In the genomic region with DNA sequence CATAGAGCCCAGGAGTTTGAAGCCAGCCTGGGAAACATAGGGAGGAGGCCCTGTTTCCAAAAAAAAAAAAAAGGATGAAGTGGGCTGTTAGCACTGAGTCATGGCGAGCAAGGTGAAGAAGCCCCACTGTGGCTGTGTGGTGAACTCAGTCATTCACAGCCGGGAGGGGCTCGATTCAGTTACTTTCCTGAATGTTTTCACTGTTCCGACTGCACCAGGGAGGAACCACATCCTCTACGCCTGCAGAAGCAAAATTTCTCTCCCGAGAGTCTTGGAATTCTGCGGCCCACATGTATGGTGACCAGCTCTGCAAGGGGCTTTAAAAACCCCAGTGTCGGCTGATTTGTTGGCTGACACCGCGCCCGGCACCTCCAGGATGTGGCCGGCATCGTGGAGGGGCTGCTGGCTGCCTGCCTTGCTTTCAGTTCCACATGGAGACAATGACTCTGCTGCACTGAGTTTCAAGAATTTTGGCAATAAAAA, we compare ENCODE assay signal across 9 cellular contexts. TPM values are rescaled to one million over a fixed set of nuclear protein-coding genes. Genes with fewer than 3 reads are reported as not detected.
DNase-seq lines count a peak whose midpoint lies in the region; ATAC-seq, FAIRE-seq and TF ChIP-seq lines count a peak whose summit lies in the region.
"Had no signal": no experiment of that assay in that cellular context is flagged by ENCODE, and none has a peak within 500 bp of the region (broad histone marks: within the 10 kb centered on the region; RNA-seq: fewer than 3 reads in every experiment).

No MANE protein-coding gene starts in this region.

- no peak overlapping the region for H3K4me3 Mint-ChIP-seq in mesothelial cell of epicardium

- no peaks in the 10 kb centered on the region for H3K9me3 Mint-ChIP-seq in mesothelial cell of epicardium

- peak; percentile 54 for ATAC-seq in GM21515 (IDR thresholded peaks at IDR 0.05; ENCODE audit: unreplicated experiment)
- ATAC-seq in PC-3: peak; percentile 57
- ATAC-seq in GM12878: peak; percentile 71
- peak; percentile 11 for ATAC-seq in mucosa of descending colon
- no peak for ATAC-seq in HG02970 (IDR thresholded peaks at IDR 0.05; ENCODE audit: low FRiP score, unreplicated experiment)

- H3K27ac ChIP-seq in PC-3 (ENCODE audit: low read length) (peak overlapping the region; percentile 36; the same call in 1 of the 2 replicates), GM12878 (ENCODE audit: control insufficient read depth, insufficient read depth) (peak overlapping the region; percentile 94), thyroid gland (peak overlapping the region; percentile 14 to 68 (median 20))
- H3K27ac ChIP-seq: cardiac muscle cell had no signal

- H3K4me2 ChIP-seq in PC-3 (ENCODE audit: low read length): peak overlapping the region; percentile 76
- H3K4me2 ChIP-seq in GM12878 (ENCODE audit: control insufficient read depth, insufficient read depth): peak overlapping the region; percentile 98

- H3K79me2 ChIP-seq in PC-3 (ENCODE audit: low read length) (no peaks in the 10 kb centered on the region), GM12878 (ENCODE audit: control insufficient read depth, insufficient read depth, low read length) (peaks cover 2% of the 10 kb centered on the region)

- H3K36me3 Mint-ChIP-seq in mesothelial cell of epicardium: no peaks in the 10 kb centered on the region

- H3K4me3 ChIP-seq in AG10803 (ENCODE audit: low read length): peak overlapping the region; percentile 44
- peak overlapping the region; percentile 36; the same call in 1 of the 2 replicates for H3K4me3 ChIP-seq in PC-3 (ENCODE audit: low read length)
- peak overlapping the region; percentile 29; the same call in 1 of the 2 replicates for H3K4me3 ChIP-seq in GM12878
- no peak overlapping the region for H3K4me3 ChIP-seq in mucosa of descending colon
- H3K4me3 ChIP-seq in thyroid gland (replicated peaks in 1 of 3): no peak overlapping the region
- H3K4me3 ChIP-seq: cardiac muscle cell had no signal

- in situ Hi-C loops in GM12878 (cut with MboI): no loop called here

- TF ChIP-seq RAD21 in GM12878 (IDR thresholded peaks at IDR 0.05; ENCODE audit: insufficient read depth, low read depth, low read length): no peak

- H4K20me1 ChIP-seq in PC-3 (ENCODE audit: low read length): no peaks in the 10 kb centered on the region
- H4K20me1 ChIP-seq in GM12878 (ENCODE audit: control insufficient read depth, insufficient read depth): no peaks in the 10 kb centered on the region

- RAD21 ChIA-PET in GM12878 (lab: Charles Lee; ENCODE audit: unreplicated experiment): interaction anchor here (0.7 to 1.4 kb wide), 3 partner anchors 13 to 116 kb away, joined by 3 to 5 read pairs (median 3); no protein-coding TSS in a partner anchor

- H3K9me3 ChIP-seq in PC-3 (ENCODE audit: low read length) (no peaks in the 10 kb centered on the region), GM12878 (replicated peaks; ENCODE audit: control insufficient read depth, insufficient read depth, low read length) (no peaks in the 10 kb centered on the region), mucosa of descending colon (no peaks in the 10 kb centered on the region), thyroid gland (no peaks in the 10 kb centered on the region)

- H3K4me1 ChIP-seq in PC-3 (ENCODE audit: insufficient read depth, low read length) (peaks cover 24% of the 10 kb centered on the region), GM12878 (ENCODE audit: control insufficient read depth, insufficient read depth, low read length) (peaks cover 46% of the 10 kb centered on the region), mucosa of descending colon (ENCODE audit: low read depth) (peaks cover 37% of the 10 kb centered on the region), thyroid gland (peaks cover 89 to 92% of the 10 kb centered on the region in 2 donors)

- DNase-seq in AG10803 (ENCODE audit: low read depth) (peak; percentile 72), PC-3 (peak; percentile 31), GM12878 (ENCODE audit: low read depth, low spot score) (no peak), mucosa of descending colon (peak; percentile 63 to 80 (median 65)), thyroid gland (peak; percentile 46 to 63), mesothelial cell of epicardium (ENCODE audit: low spot score in 2 of 2, unreplicated experiment in 2 of 2) (no peak)

- intact Hi-C loops in PC-3 (cut with micrococcal nuclease) (no loop called here), GM12878 (cut with micrococcal nuclease; ENCODE audit: unreplicated experiment) (loop anchor here (1.0 to 10.0 kb wide), 2 partner anchors 21 to 182 kb away; no protein-coding TSS in a partner anchor), mucosa of descending colon (cut with DNase I, micrococcal nuclease) (no loop called here), thyroid gland (cut with DNase I) (no loop called here)

- peak; percentile 15 to 66; a peak in 1 of 4 replicates for TF ChIP-seq EP300 in GM12878 (IDR thresholded peaks at IDR 0.05; ENCODE audit: borderline replicate concordance in 1 of 2, control insufficient read depth in 1 of 2, low read depth in 2 of 2, low read length in 2 of 2)

- H3K27me3 Mint-ChIP-seq in mesothelial cell of epicardium (ENCODE audit: low read depth): no peaks in the 10 kb centered on the region

- no peak overlapping the region for H3K27ac Mint-ChIP-seq in mesothelial cell of epicardium

- H3K9me2 ChIP-seq in PC-3 (replicated peaks; ENCODE audit: low read length): no peaks in the 10 kb centered on the region

- H2AFZ ChIP-seq in PC-3 (ENCODE audit: low read length) (0 out of 2 replicates have a peak overlapping the region, but pooled peaks have one; percentile 39), GM12878 (ENCODE audit: control insufficient read depth, low read depth, low read length) (no peak overlapping the region; the same call in 1 of the 2 replicates)

- SMC1A ChIA-PET in GM12878 (lab: Charles Lee; ENCODE audit: uncharacterized antibody, unreplicated experiment): interaction anchor here (0.9 to 1.0 kb wide), 2 partner anchors 11 to 21 kb away, joined by 4 read pairs; no protein-coding TSS in a partner anchor

- POLR2A ChIA-PET in PC-3 (lab: Charles Lee; ENCODE audit: unreplicated experiment) (no interaction called here), GM12878 (lab: Charles Lee) (interaction anchor here (0.5 to 0.8 kb wide), 2 partner anchors 11 to 19 kb away, joined by 3 to 6 read pairs; no protein-coding TSS in a partner anchor)

- H3K9ac ChIP-seq in PC-3 (ENCODE audit: low read length) (no peak overlapping the region), GM12878 (ENCODE audit: control insufficient read depth, insufficient read depth, low read length) (peak overlapping the region; percentile 69)

- no peaks in the 10 kb centered on the region for H3K36me3 ChIP-seq in PC-3 (ENCODE audit: low read depth, low read length)
- no peaks in the 10 kb centered on the region; a peak in 1 of 4 replicates for H3K36me3 ChIP-seq in GM12878 (ENCODE audit: control insufficient read depth in 2 of 2, insufficient read depth in 2 of 2, low read length in 1 of 2)
- no peaks in the 10 kb centered on the region for H3K36me3 ChIP-seq in mucosa of descending colon (ENCODE audit: low read depth)
- H3K36me3 ChIP-seq in thyroid gland: no peaks in the 10 kb centered on the region
- H3K36me3 ChIP-seq: cardiac muscle cell had no signal

- BruUV-seq in PC-3 (replicated peaks; lab: Mats Ljungman, UMichigan) (no TSS peak), GM12878 (replicated peaks; lab: Mats Ljungman, UMichigan) (TSS peak; percentile 16)

- TF ChIP-seq POLR2A in GM12878 (IDR thresholded peaks at IDR 0.05; ENCODE audit: low read depth, low read length): no peak
- TF ChIP-seq POLR2A in thyroid gland (IDR thresholded peaks at IDR 0.05): no peak

- peak; percentile 90 for FAIRE-seq in GM12878 (lab: Jason Lieb, UNC)

- WGBS in GM12878 (ENCODE audit: insufficient coverage, insufficient replicate concordance, low lambda C conversion rate, missing lambda C conversion rate): 4% methylated on average over 13 of the region's 13 CpGs
- whole genome bisulfite sequencing in thyroid gland, 2 donors: 34 to 37% methylated on average over 8 to 13 of the region's 13 CpGs

- H3K27me3 ChIP-seq in PC-3 (ENCODE audit: low read length) (no peaks in the 10 kb centered on the region), GM12878 (replicated peaks in 1 of 2; ENCODE audit: control insufficient read depth in 2 of 2, insufficient read depth in 2 of 2, low read length in 1 of 2) (no peaks in the 10 kb centered on the region), thyroid gland (no peaks in the 10 kb centered on the region)
- H3K27me3 ChIP-seq: cardiac muscle cell had no signal

- H3K4me1 Mint-ChIP-seq in mesothelial cell of epicardium: peaks cover 45% of the 10 kb centered on the region

- H3F3A ChIP-seq in PC-3 (ENCODE audit: low read length, unreplicated experiment): no peaks in the 10 kb centered on the region

- CTCF ChIA-PET in PC-3 (lab: Charles Lee) (no interaction called here), GM12878 (lab: Yijun Ruan, JAX) (interaction anchor here (1.2 to 3.4 kb wide), 3 partner anchors 19 to 143 kb away, joined by 3 to 19 read pairs (median 4); no protein-coding TSS in a partner anchor)

- TF ChIP-seq CTCF in AG10803 (conservative IDR thresholded peaks at IDR 0.05; ENCODE audit: low read length) (no peak; the same call in 1 of the 2 replicates), PC-3 (conservative IDR thresholded peaks at IDR 0.05; ENCODE audit: low read depth, low read length) (no peak), GM12878 (IDR thresholded peaks at IDR 0.05 in 2 of 3, conservative IDR thresholded peaks at IDR 0.05 in 1 of 3; ENCODE audit: control insufficient read depth in 2 of 3, extremely low read depth in 1 of 3, insufficient read depth in 1 of 3, low read depth in 3 of 3, low read length in 3 of 3) (no peak), mucosa of descending colon (IDR thresholded peaks at IDR 0.05) (no peak), thyroid gland (IDR thresholded peaks at IDR 0.05) (no peak), mesothelial cell of epicardium (IDR thresholded peaks at IDR 0.05; ENCODE audit: unreplicated experiment) (no peak)

RNA-seq across cellular contexts. Expression of gene GRAMD4, which starts 27.8 kb away (rescaled TPM):
- total RNA-seq in PC-3 (2014; rRNA removed) (18.9 and 25.3 TPM in 2 replicates), GM12878 (2014; rRNA removed) (27.4 and 28.7 TPM in 2 replicates), GM12878 (2014; rRNA removed; fragmentation: Illumina TruSeq; extraction: Trizol) (8.9 and 11.7 TPM in 2 replicates), GM12878 (2021) (45.5 and 49.1 TPM in 2 replicates), mucosa of descending colon (100 to 1,000 TPM; 114 to 203 (median 197) TPM), thyroid gland (100 to 1,000 TPM in 1 of 4 donors, 10 to 100 TPM in 3; 33.5 to 193 (median 62.1) TPM), mesothelial cell of epicardium (58.3 to 63.0 TPM (median 60.5 TPM) in 3 replicates)
- total RNA-seq in GM12878 (2013; cell fraction: nucleolus; rRNA removed): 20.3 and 24.6 TPM in 2 replicates
- polyA plus RNA-seq in GM12878 (2011; ENCODE audit: low read depth): 2.6 TPM
- polyA plus RNA-seq in GM12878 (2011; rRNA removed) (22.1 and 24.3 TPM in 2 replicates), GM12878 (2014; fragmentation: Illumina TruSeq; extraction: Trizol) (7.2 and 9.5 TPM in 2 replicates), GM12878 (2014; fragmentation: Nextera tagmentation; extraction: Ambion mirVana) (under 1 TPM; 0.21 to 0.73 TPM), GM12878 (2014; rRNA removed) (32.3 and 38.6 TPM in 2 replicates), GM12878 (2016; fragmentation: Nextera tagmentation; extraction: Ambion mirVana) (1 to 10 TPM; 4.2 to 5.3 TPM)
- polyA plus RNA-seq in GM12878 (2011; cell fraction: cytosol; rRNA removed): 11.8 and 18.5 TPM in 2 replicates
- polyA plus RNA-seq in GM12878 (2011; cell fraction: nucleus; rRNA removed): 69.1 and 78.8 TPM in 2 replicates
- polyA plus RNA-seq in GM12878 (2012): 6.2 and 8.4 TPM in 2 replicates
- 34.2 and 34.7 TPM in 2 replicates for polyA minus RNA-seq in GM12878 (2011; rRNA and poly(A)+ RNA removed)
- 13.9 and 15.8 TPM in 2 replicates for polyA minus RNA-seq in GM12878 (2011; cell fraction: cytosol; rRNA and poly(A)+ RNA removed)
- polyA minus RNA-seq in GM12878 (2011; cell fraction: nucleus; rRNA and poly(A)+ RNA removed): 26.5 and 39.9 TPM in 2 replicates

RNA-seq across cellular contexts. Expression of gene CELSR1, which starts 55.0 kb away (rescaled TPM):
- 14.2 and 19.3 TPM in 2 replicates for total RNA-seq in PC-3 (2014; rRNA removed)
- total RNA-seq in GM12878 (2013; cell fraction: nucleolus; rRNA removed): 6.5 and 9.5 TPM in 2 replicates
- total RNA-seq in GM12878 (2014; rRNA removed): 0.34 and 0.38 TPM in 2 replicates
- total RNA-seq in GM12878 (2014; rRNA removed; fragmentation: Illumina TruSeq; extraction: Trizol): 0.22 and 0.23 TPM in 2 replicates
- total RNA-seq in GM12878 (2021): 0.74 and 0.90 TPM in 2 replicates
- 0.20 TPM for polyA plus RNA-seq in GM12878 (2011; ENCODE audit: low read depth)
- polyA plus RNA-seq in GM12878 (2011; rRNA removed): 1.3 and 1.7 TPM in 2 replicates
- polyA plus RNA-seq in GM12878 (2011; cell fraction: cytosol; rRNA removed): 2.4 and 2.5 TPM in 2 replicates
- polyA plus RNA-seq in GM12878 (2011; cell fraction: nucleus; rRNA removed): 14.0 and 14.2 TPM in 2 replicates
- 0.51 and 0.73 TPM in 2 replicates for polyA plus RNA-seq in GM12878 (2012)
- polyA plus RNA-seq in GM12878 (2014; fragmentation: Illumina TruSeq; extraction: Trizol): 0.32 and 0.37 TPM in 2 replicates
- under 1 TPM in 1 of 2 experiments, not detected in 1; 0.05 TPM for polyA plus RNA-seq in GM12878 (2014; fragmentation: Nextera tagmentation; extraction: Ambion mirVana)
- 0.66 and 0.78 TPM in 2 replicates for polyA plus RNA-seq in GM12878 (2014; rRNA removed)
- under 1 TPM in 1 of 2 experiments, not detected in 1; 0.08 TPM for polyA plus RNA-seq in GM12878 (2016; fragmentation: Nextera tagmentation; extraction: Ambion mirVana)
- polyA minus RNA-seq in GM12878 (2011; rRNA and poly(A)+ RNA removed): 5.9 and 8.8 TPM in 2 replicates
- 2.8 and 3.7 TPM in 2 replicates for polyA minus RNA-seq in GM12878 (2011; cell fraction: cytosol; rRNA and poly(A)+ RNA removed)
- 9.6 and 16.9 TPM in 2 replicates for polyA minus RNA-seq in GM12878 (2011; cell fraction: nucleus; rRNA and poly(A)+ RNA removed)
- 1 to 10 TPM; 1.9 to 4.2 (median 2.5) TPM for total RNA-seq in mucosa of descending colon
- 10 to 100 TPM; 18.4 to 56.0 (median 31.0) TPM for total RNA-seq in thyroid gland
- 17.8 to 18.8 TPM (median 18.4 TPM) in 3 replicates for total RNA-seq in mesothelial cell of epicardium

Comparison
In these comparisons a context has a peak if more than half of its experiments do, and no peak if none do; other contexts are left out.
1. DNase-seq: peak in AG10803 (single experiment), PC-3 (single experiment), mucosa of descending colon (3 of 3) and thyroid gland (2 of 2); none in GM12878 (single experiment) and mesothelial cell of epicardium (0 of 2).
2. H3K4me3 ChIP-seq: peak in AG10803 (single experiment), PC-3 (single experiment) and GM12878 (single experiment); none in mucosa of descending colon (single experiment) and thyroid gland (0 of 3).
3. H3K27ac ChIP-seq: peak in every context shown above with its lines; median percentile 94 in GM12878; 36 in PC-3; 20 in thyroid gland.